1 cellular context compared by ENCODE assay signal in genomic region chr2:180004731-180005130, GRCh38.
TF ChIP-seq lines count a peak whose summit lies in the region.

No MANE protein-coding gene starts in this region.

TF ChIP-seq in H1, 55 proteins besides CTCF, POLR2A, EP300 and RAD21:
- TF ChIP-seq NANOG (IDR thresholded peaks at IDR 0.05; ENCODE audit: insufficient read depth, low read depth, low read length, poor library complexity, severe bottlenecking) (no peak), CHD1 (IDR thresholded peaks at IDR 0.05; ENCODE audit: low read depth, low read length) (no peak), SUZ12 (IDR thresholded peaks at IDR 0.05; ENCODE audit: low read length) (no peak), ZNF274 (IDR thresholded peaks at IDR 0.05; ENCODE audit: borderline replicate concordance, extremely low read depth, low read length) (no peak), CEBPB (IDR thresholded peaks at IDR 0.05; ENCODE audit: low read depth, low read length) (no peak), POLR2AphosphoS5 (IDR thresholded peaks at IDR 0.05; ENCODE audit: low read depth, low read length) (no peak), SP2 (IDR thresholded peaks at IDR 0.05; ENCODE audit: low read length) (no peak), SIX5 (IDR thresholded peaks at IDR 0.05; ENCODE audit: low read depth, low read length) (no peak), POU5F1 (IDR thresholded peaks at IDR 0.05; ENCODE audit: low read depth, low read length) (no peak), MAFK (IDR thresholded peaks at IDR 0.05; ENCODE audit: low read depth, low read length) (no peak), KDM4A (IDR thresholded peaks at IDR 0.05; ENCODE audit: low read depth, low read length, severe bottlenecking) (no peak), YY1 (IDR thresholded peaks at IDR 0.05; ENCODE audit: low read depth, low read length) (no peak), HDAC6 (IDR thresholded peaks at IDR 0.05; ENCODE audit: low read depth, low read length) (no peak), SP1 (IDR thresholded peaks at IDR 0.05; ENCODE audit: low read depth, low read length) (no peak), ASH2L (IDR thresholded peaks at IDR 0.05; ENCODE audit: low read length) (no peak)
